ENCODE assay signal across 33 cellular contexts in genomic region chr15:99139276-99139675, GRCh38. TPM values are rescaled to one million over a fixed set of nuclear protein-coding genes. Genes with fewer than 3 reads are reported as not detected.
DNase-seq lines count a peak whose midpoint lies in the region; ATAC-seq and TF ChIP-seq lines count a peak whose summit lies in the region.
"Had no signal": no experiment of that assay in that cellular context is flagged by ENCODE, and none has a peak within 500 bp of the region (broad histone marks: within the 10 kb centered on the region; RNA-seq: fewer than 3 reads in every experiment).

No MANE protein-coding gene starts in this region.

- in situ Hi-C loops in astrocyte of the spinal cord (cut with HindIII; ENCODE audit: low sequenced_read_pairs), result no loop called here

- no TSS peak for BruUV-seq in OCI-LY7 (replicated peaks; lab: Mats Ljungman, UMichigan)

- WGBS in right cardiac atrium, result 87% methylated on average over 4 of the region's 4 CpGs
- WGBS in sigmoid colon, 2 donors, result 93 to 94% methylated on average over 4 of the region's 4 CpGs
- 73 to 80% methylated on average over 4 of the region's 4 CpGs for WGBS in tibial nerve, 2 donors

- POLR2A ChIA-PET in OCI-LY7 (lab: Charles Lee), result no interaction called here

- H3K4me1 ChIP-seq in right cardiac atrium (ENCODE audit: control insufficient read depth, insufficient read depth, low read length) (no peaks in the 10 kb centered on the region), sigmoid colon (peaks cover 0 to 69% (median 56%) of the 10 kb centered on the region in 4 donors), tibial nerve (peaks cover 0 to 32% (median 10%) of the 10 kb centered on the region in 4 donors), OCI-LY7 (ENCODE audit: insufficient read depth, low read length, poor library complexity, severe bottlenecking) (no peaks in the 10 kb centered on the region)

- no peak for TF ChIP-seq CTCF in astrocyte of the spinal cord (IDR thresholded peaks at IDR 0.05; ENCODE audit: low read depth, low read length)
- no peak for TF ChIP-seq CTCF in sigmoid colon (IDR thresholded peaks at IDR 0.05)
- no peak for TF ChIP-seq CTCF in tibial nerve (IDR thresholded peaks at IDR 0.05)
- no peak for TF ChIP-seq CTCF in OCI-LY7 (conservative IDR thresholded peaks at IDR 0.05; ENCODE audit: low read length)

- intact Hi-C loops in right cardiac atrium (cut with DNase I), result loop anchor here in 1 of 4 donors (2.0 kb wide), 1 partner anchor 74 kb away; no protein-coding TSS in a partner anchor
- intact Hi-C loops in sigmoid colon (cut with DNase I), result no loop called here
- intact Hi-C loops in OCI-LY7 (cut with micrococcal nuclease; ENCODE audit: unreplicated experiment), result no loop called here

- no peaks in the 10 kb centered on the region for H3K27me3 ChIP-seq in right cardiac atrium (ENCODE audit: control insufficient read depth, insufficient read depth)
- no peaks in the 10 kb centered on the region for H3K27me3 ChIP-seq in sigmoid colon
- no peaks in the 10 kb centered on the region for H3K27me3 ChIP-seq in tibial nerve
- H3K27me3 ChIP-seq: adrenal gland, brain microvascular endothelial cell, suprapubic skin, vagina had no signal

- ATAC-seq in right cardiac atrium, result no peak
- ATAC-seq: activated T-cell treated with anti-CD3 and anti-CD28 coated beads, Interleukin-2, amount 50 U/mL, for 4 hours; left lobe of liver; naive thymus-derived CD8-positive, alpha-beta T cell had no signal

- H3K4me2 ChIP-seq in OCI-LY7 (ENCODE audit: low read length), result no peak overlapping the region
- H3K4me2 ChIP-seq: PC-9 had no signal

- H3K9me2 ChIP-seq in OCI-LY7 (ENCODE audit: insufficient read depth, low read length), result no peaks in the 10 kb centered on the region

- H3K27ac ChIP-seq in right cardiac atrium (ENCODE audit: low read length) (peak overlapping the region; percentile 8), sigmoid colon (peak overlapping the region; percentile 90 to 100 (median 96)), tibial nerve (peak overlapping the region in 2 of 4 donors; percentile 25 to 52), OCI-LY7 (ENCODE audit: low read depth, low read length, poor library complexity, severe bottlenecking) (no peak overlapping the region)
- H3K27ac ChIP-seq: 22Rv1, adrenal gland, brain microvascular endothelial cell, PC-9, suprapubic skin, vagina had no signal

- DNase-seq in NCI-H146 (lab: John Stamatoyannopoulos, UW), result peak; percentile 27
- no peak for DNase-seq in NCI-H146 treated with DMSO at 0.1 percent for 48 hours (lab: John Stamatoyannopoulos, UW; ENCODE audit: unreplicated experiment)
- peak; percentile 26 for DNase-seq in astrocyte of the spinal cord (ENCODE audit: low read depth, low spot score)
- no peak for DNase-seq in right cardiac atrium
- DNase-seq in sigmoid colon, result no peak
- no peak for DNase-seq in DMS153 treated with DMSO at 0.1 percent for 48 hours (lab: John Stamatoyannopoulos, UW; ENCODE audit: unreplicated experiment)
- no peak for DNase-seq in tibial nerve (ENCODE audit: low spot score in 2 of 2)
- no peak for DNase-seq in OCI-LY7 (ENCODE audit: low spot score)
- DNase-seq: activated CD4-positive, alpha-beta T cell treated with anti-CD3 and anti-CD28 coated beads for 48 hours; activated naive CD4-positive, alpha-beta T cell; activated T-cell treated with anti-CD3 and anti-CD28 coated beads, Interleukin-2, amount 50 U/mL, for 4 hours; brain microvascular endothelial cell; CD4-positive, CD25-positive, alpha-beta regulatory T cell; effector memory CD4-positive, alpha-beta T cell; foreskin melanocyte; HFFc6; hippocampal formation; immature natural killer cell; naive thymus-derived CD8-positive, alpha-beta T cell; NCI-H1048; NCI-H1930; NCI-H524 treated with DMSO at 0.1 percent for 48 hours; occipital lobe; PC-9; retina; SHP77; stimulated activated CD4-positive, alpha-beta T cell treated with anti-CD3 and anti-CD28 coated beads, Interleukin-4, amount 100 ng/mL, for 1 hour had no signal

- H3K79me2 ChIP-seq in OCI-LY7 (ENCODE audit: insufficient read depth, low read depth, low read length), result no peaks in the 10 kb centered on the region

- H3K9me3 ChIP-seq in right cardiac atrium (ENCODE audit: control insufficient read depth, low read length) (no peaks in the 10 kb centered on the region), sigmoid colon (no peaks in the 10 kb centered on the region), tibial nerve (no peaks in the 10 kb centered on the region), OCI-LY7 (ENCODE audit: low read length) (no peaks in the 10 kb centered on the region)
- H3K9me3 ChIP-seq: adrenal gland, suprapubic skin, vagina had no signal

- CTCF ChIA-PET in OCI-LY7 (lab: Charles Lee; ENCODE audit: unreplicated experiment), result no interaction called here

- no peak overlapping the region for H3K4me3 ChIP-seq in astrocyte of the spinal cord (ENCODE audit: low read depth, low read length)
- H3K4me3 ChIP-seq in right cardiac atrium (ENCODE audit: low read length), result no peak overlapping the region
- H3K4me3 ChIP-seq in sigmoid colon, result no peak overlapping the region
- H3K4me3 ChIP-seq in tibial nerve, result no peak overlapping the region
- no peak overlapping the region for H3K4me3 ChIP-seq in OCI-LY7 (ENCODE audit: low read depth, low read length, poor library complexity, severe bottlenecking)
- H3K4me3 ChIP-seq: adrenal gland, coronary artery, PC-9, suprapubic skin, vagina had no signal

- no peak overlapping the region for H2AFZ ChIP-seq in OCI-LY7 (ENCODE audit: low read length)
- H2AFZ ChIP-seq: PC-9 had no signal

- TF ChIP-seq POLR2A in sigmoid colon (IDR thresholded peaks at IDR 0.05) (no peak), tibial nerve (IDR thresholded peaks at IDR 0.05) (no peak)

- TF ChIP-seq EP300 in sigmoid colon (IDR thresholded peaks at IDR 0.05), result no peak
- peak in 1 of 2 donors; percentile 28 for TF ChIP-seq EP300 in tibial nerve (IDR thresholded peaks at IDR 0.05)

- no peaks in the 10 kb centered on the region for H4K20me1 ChIP-seq in OCI-LY7 (ENCODE audit: insufficient read depth, low read length)

- H3K36me3 ChIP-seq in sigmoid colon (peaks cover 13 to 38% (median 23%) of the 10 kb centered on the region in 4 donors), tibial nerve (peaks cover 0 to 39% (median 0%) of the 10 kb centered on the region in 3 donors), OCI-LY7 (ENCODE audit: insufficient read depth, low read length) (no peaks in the 10 kb centered on the region)

RNA-seq across cellular contexts. Expression of gene SYNM, which starts 34.4 kb away (rescaled TPM):
- total RNA-seq in right cardiac atrium (100 to 1,000 TPM; 184 to 463 (median 218) TPM), sigmoid colon (1,000 to 10,000 TPM in 3 of 4 donors, 100 to 1,000 TPM in 1; 731 to 1,357 (median 1,117) TPM), tibial nerve (10 to 100 TPM; 26.4 to 47.0 (median 29.6) TPM), OCI-LY7 (2022) (0.08 TPM in 1 of 2 replicates, not detected in the other)
- polyA plus RNA-seq in right cardiac atrium (127 TPM), sigmoid colon (10 to 100 TPM in 1 of 3 donors, 1 to 10 TPM in 1, under 1 TPM in 1; 0.69 to 31.9 (median 9.0) TPM)
- 0.41 and 0.49 TPM in 2 replicates for total RNA-seq in OCI-LY7 (2014; rRNA removed; shearing (Covaris generic))
- polyA plus RNA-seq: immature natural killer cell had no signal

Comparison
In these comparisons a context has a peak if more than half of its experiments do, and no peak if none do; other contexts are left out.
1. DNase-seq: peak in NCI-H146 (single experiment) and astrocyte of the spinal cord (single experiment); none in NCI-H146 treated with DMSO at 0.1 percent for 48 hours (single experiment), right cardiac atrium (0 of 3), sigmoid colon (single experiment), DMS153 treated with DMSO at 0.1 percent for 48 hours (single experiment), tibial nerve (0 of 2) and OCI-LY7 (single experiment).
2. RNA of gene SYNM, which starts 34.4 kb away (total RNA-seq): 731 to 1,357 TPM in sigmoid colon, 184 to 463 TPM in right cardiac atrium and 26.4 to 47.0 TPM in tibial nerve; 0.08 to 0.49 TPM in OCI-LY7; every median in the first group is over 10 times any median in the second.